In the genomic region with DNA sequence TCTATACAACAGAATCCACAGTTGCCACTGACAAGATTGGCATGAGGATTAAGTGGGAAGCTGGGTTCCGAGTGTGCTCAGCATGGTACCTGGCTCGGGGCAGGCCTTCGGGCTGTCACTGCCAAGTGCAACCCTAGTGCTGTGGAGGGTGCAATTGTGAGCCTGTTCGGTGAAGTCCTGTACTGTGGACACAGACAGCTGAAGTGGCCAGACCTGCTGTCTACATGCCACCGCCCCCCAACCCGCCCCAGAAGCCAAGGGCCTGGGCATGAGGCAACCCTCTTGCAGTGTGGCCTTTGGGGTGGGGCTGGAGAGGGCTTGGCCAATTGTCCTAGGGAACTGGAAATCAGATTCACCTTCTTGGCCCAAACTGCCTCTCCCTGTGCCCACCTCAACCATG, we compare ENCODE assay signal across 1 cellular context.
TF ChIP-seq lines count a peak whose summit lies in the region.

No MANE protein-coding gene starts in this region.

TF ChIP-seq in WTC11, 78 proteins besides CTCF, POLR2A, EP300 and RAD21 (continued from another document):
- TF ChIP-seq TEAD1 (CRISPR knock-in tag; IDR thresholded peaks at IDR 0.05) (no peak), ESRRA (CRISPR knock-in tag; IDR thresholded peaks at IDR 0.05; ENCODE audit: borderline replicate concordance) (no peak), SOX15 (CRISPR knock-in tag; IDR thresholded peaks at IDR 0.05) (no peak), NR3C1 (CRISPR knock-in tag; conservative IDR thresholded peaks at IDR 0.05; ENCODE audit: low read depth) (no peak)
